In the genomic region with DNA sequence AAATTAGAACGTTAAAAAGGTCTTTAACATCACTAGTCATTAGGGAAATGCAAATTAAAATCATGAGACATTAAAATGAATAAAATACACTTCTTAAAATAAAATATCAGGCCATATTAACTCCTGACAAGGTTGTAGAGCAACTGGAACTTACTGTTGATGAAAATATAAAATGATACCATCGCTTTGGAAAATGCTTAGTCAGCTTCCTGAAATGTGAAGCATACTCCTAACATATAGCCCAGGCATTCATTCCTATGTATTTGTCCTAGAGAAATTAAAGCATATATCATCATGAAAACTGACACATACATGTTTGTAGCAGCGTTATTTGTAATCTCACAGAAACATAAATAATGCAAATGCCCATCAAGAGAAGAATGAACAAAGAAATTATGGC, we compare ENCODE assay signal across 18 cellular contexts.
DNase-seq lines count a peak whose midpoint lies in the region; ATAC-seq, FAIRE-seq and TF ChIP-seq lines count a peak whose summit lies in the region.
"Had no signal": no experiment of that assay in that cellular context is flagged by ENCODE, and none has a peak within 500 bp of the region (broad histone marks: within the 10 kb centered on the region; RNA-seq: fewer than 3 reads in every experiment).

No MANE protein-coding gene starts in this region.

- ATAC-seq in A549 (no peak), K562 (no peak), GM19328 (IDR thresholded peaks at IDR 0.05; ENCODE audit: unreplicated experiment) (no peak)
- ATAC-seq: CD8-positive, alpha-beta T cell had no signal

- no peak overlapping the region for H3K4me2 ChIP-seq in A549
- H3K4me2 ChIP-seq in K562 (ENCODE audit: insufficient read depth, low read length): no peak overlapping the region
- H3K4me2 ChIP-seq in Karpas-422 (ENCODE audit: low read depth, low read length, poor library complexity, severe bottlenecking): no peak overlapping the region
- H3K4me2 ChIP-seq: BLaER1 treated with 17β-estradiol and CSF1 and Interleukin-3, amounts not matched to agents 10 nM and 100 nM had no signal

- H3K4me3 ChIP-seq in A549 (no peak overlapping the region), K562 (no peak overlapping the region), Karpas-422 (ENCODE audit: low read length) (no peak overlapping the region), adrenal gland (no peak overlapping the region)
- H3K4me3 ChIP-seq: BLaER1 treated with 17β-estradiol and CSF1 and Interleukin-3, amounts not matched to agents 10 nM and 100 nM had no signal

- in situ Hi-C loops in K562 (cut with MboI): no loop called here

- no peaks in the 10 kb centered on the region for H3K9me3 ChIP-seq in A549
- peaks cover 2% of the 10 kb centered on the region; the same call in 1 of the 2 replicates for H3K9me3 ChIP-seq in K562 (replicated peaks; ENCODE audit: control insufficient read depth, insufficient read depth, low read depth, low read length)
- H3K9me3 ChIP-seq in Karpas-422 (ENCODE audit: low read length): peaks cover 23% of the 10 kb centered on the region
- no peaks in the 10 kb centered on the region for H3K9me3 ChIP-seq in adrenal gland (replicated peaks in 1 of 3)
- H3K9me3 ChIP-seq: Caco-2 had no signal

- peaks cover 3% of the 10 kb centered on the region; the same call in 1 of the 3 replicates for H3K4me1 ChIP-seq in A549
- no peaks in the 10 kb centered on the region for H3K4me1 ChIP-seq in K562 (replicated peaks in 1 of 2; ENCODE audit: control insufficient read depth in 2 of 2, insufficient read depth in 2 of 2, low read length in 2 of 2)
- no peaks in the 10 kb centered on the region for H3K4me1 ChIP-seq in Karpas-422 (ENCODE audit: low read length)
- no peaks in the 10 kb centered on the region for H3K4me1 ChIP-seq in adrenal gland (replicated peaks in 1 of 2)
- H3K4me1 ChIP-seq: BLaER1 treated with 17β-estradiol and CSF1 and Interleukin-3, amounts not matched to agents 10 nM and 100 nM; Caco-2 had no signal

- H3K9me1 ChIP-seq in K562 (ENCODE audit: control insufficient read depth, insufficient read depth, low read length): no peaks in the 10 kb centered on the region

- H3K79me2 ChIP-seq in K562 (ENCODE audit: control insufficient read depth, insufficient read depth, low read length) (no peaks in the 10 kb centered on the region), Karpas-422 (ENCODE audit: low read length) (no peaks in the 10 kb centered on the region)

- no peak for FAIRE-seq in A549 (lab: Jason Lieb, UNC)
- peak; percentile 81 for FAIRE-seq in D721Med (lab: Jason Lieb, UNC)
- no peak for FAIRE-seq in K562 (lab: Jason Lieb, UNC)
- FAIRE-seq: A204.1, G401.6, GM12891 had no signal

- TF ChIP-seq EP300 in A549 (IDR thresholded peaks at IDR 0.05) (no peak), K562 (IDR thresholded peaks at IDR 0.05; ENCODE audit: low read length) (no peak)

- H2AFZ ChIP-seq in K562 (ENCODE audit: low read depth, low read length): no peak overlapping the region
- H2AFZ ChIP-seq in Karpas-422 (ENCODE audit: low read length): no peak overlapping the region

- TF ChIP-seq POLR2A in A549 (IDR thresholded peaks at IDR 0.05; ENCODE audit: low read length) (no peak), K562 (conservative IDR thresholded peaks at IDR 0.05) (no peak), adrenal gland (IDR thresholded peaks at IDR 0.05) (no peak)

- POLR2A ChIA-PET in A549 (lab: Yijun Ruan, JAX) (no interaction called here), K562 (lab: Yijun Ruan, JAX) (no interaction called here)

- no peaks in the 10 kb centered on the region for H3K9me2 ChIP-seq in Karpas-422 (replicated peaks; ENCODE audit: insufficient read depth, low read length)

- H3K36me3 ChIP-seq in K562 (ENCODE audit: control insufficient read depth, insufficient read depth, low read length): no peaks in the 10 kb centered on the region
- no peaks in the 10 kb centered on the region for H3K36me3 ChIP-seq in Karpas-422 (ENCODE audit: insufficient read depth, low read length)
- H3K36me3 ChIP-seq in adrenal gland (replicated peaks in 1 of 2): no peaks in the 10 kb centered on the region
- H3K36me3 ChIP-seq: BLaER1 treated with 17β-estradiol and CSF1 and Interleukin-3, amounts not matched to agents 10 nM and 100 nM had no signal

- intact Hi-C loops in K562 (cut with micrococcal nuclease) (no loop called here), adrenal gland (cut with DNase I) (no loop called here)

- H3K27me3 ChIP-seq in K562 (ENCODE audit: control insufficient read depth in 2 of 2, insufficient read depth in 2 of 2, low read length in 2 of 2): no peaks in the 10 kb centered on the region
- no peaks in the 10 kb centered on the region for H3K27me3 ChIP-seq in Karpas-422 (ENCODE audit: low read length)
- no peaks in the 10 kb centered on the region for H3K27me3 ChIP-seq in adrenal gland
- H3K27me3 ChIP-seq: BLaER1 treated with 17β-estradiol and CSF1 and Interleukin-3, amounts not matched to agents 10 nM and 100 nM had no signal

- no peaks in the 10 kb centered on the region for H4K20me1 ChIP-seq in K562 (replicated peaks; ENCODE audit: control insufficient read depth, insufficient read depth, low read length)
- no peaks in the 10 kb centered on the region for H4K20me1 ChIP-seq in Karpas-422 (ENCODE audit: insufficient read depth, low read depth, low read length)
- H4K20me1 ChIP-seq: BLaER1 treated with 17β-estradiol and CSF1 and Interleukin-3, amounts not matched to agents 10 nM and 100 nM had no signal

- CTCF ChIA-PET in A549 (lab: Yijun Ruan, JAX): no interaction called here
- CTCF ChIA-PET in K562 (lab: Yijun Ruan, JAX; ENCODE audit: low intra/inter-chr PET ratio): no interaction called here

- H3K9ac ChIP-seq in K562 (ENCODE audit: insufficient read depth in 1 of 2, low read depth in 2 of 2, low read length in 2 of 2) (no peak overlapping the region), Karpas-422 (ENCODE audit: low read length) (no peak overlapping the region)
- H3K9ac ChIP-seq: BLaER1 treated with 17β-estradiol and CSF1 and Interleukin-3, amounts not matched to agents 10 nM and 100 nM had no signal

- no TSS peak for BruUV-seq in K562 (replicated peaks; lab: Mats Ljungman, UMichigan)

- DNase-seq in A549 (ENCODE audit: low read depth in 1 of 2, low spot score in 1 of 2) (no peak), D721Med (ENCODE audit: insufficient read length, low spot score) (no peak), K562 (ENCODE audit: extremely low read depth in 1 of 4, low spot score in 3 of 4) (no peak), Karpas-422 (no peak), adrenal gland (no peak)
- DNase-seq: 8988T; AML-193; Caco-2; CD4-positive, alpha-beta T cell; CD8-positive, alpha-beta T cell; DMS79 treated with DMSO at 0.1 percent for 48 hours; GF-D8 had no signal

- 30% methylated on average over 3 of the region's 3 CpGs for whole genome bisulfite sequencing in A549 (ENCODE audit: missing lambda C conversion rate)
- WGBS in K562 (ENCODE audit: insufficient coverage, low coverage, missing lambda C conversion rate): 0% methylated on average over 3 of the region's 3 CpGs
- WGBS in adrenal gland, 4 donors: 78 to 83% (median 82%) methylated on average over 3 of the region's 3 CpGs

- TF ChIP-seq RAD21 in A549 (conservative IDR thresholded peaks at IDR 0.05 in 1 of 2, IDR thresholded peaks at IDR 0.05 in 1 of 2) (no peak), K562 (CRISPR knock-in tag; conservative IDR thresholded peaks at IDR 0.05 in 1 of 2, IDR thresholded peaks at IDR 0.05 in 1 of 2) (no peak)

- H3K27ac ChIP-seq in A549: no peak overlapping the region
- H3K27ac ChIP-seq in K562 (ENCODE audit: extremely low read depth, low read depth, low read length): no peak overlapping the region
- no peak overlapping the region for H3K27ac ChIP-seq in Karpas-422 (ENCODE audit: low read length)
- H3K27ac ChIP-seq in adrenal gland: no peak overlapping the region
- H3K27ac ChIP-seq: BLaER1 treated with 17β-estradiol and CSF1 and Interleukin-3, amounts not matched to agents 10 nM and 100 nM; C4-2B had no signal

- TF ChIP-seq CTCF in A549 (IDR thresholded peaks at IDR 0.05) (no peak), D721Med (IDR thresholded peaks at IDR 0.05; ENCODE audit: insufficient read depth, missing control alignments) (no peak), K562 (IDR thresholded peaks at IDR 0.05 in 2 of 3, conservative IDR thresholded peaks at IDR 0.05 in 1 of 3; ENCODE audit: insufficient read depth in 2 of 3, low read depth in 1 of 3, low read length in 3 of 3) (no peak), adrenal gland (IDR thresholded peaks at IDR 0.05) (no peak)

TF ChIP-seq in A549, 52 proteins besides CTCF, POLR2A, EP300 and RAD21:
- TF ChIP-seq RCOR1 (IDR thresholded peaks at IDR 0.05; ENCODE audit: low read depth, low read length) (no peak), MAFK (IDR thresholded peaks at IDR 0.05; ENCODE audit: partially characterized antibody) (peak; percentile 88)

TF ChIP-seq in K562, 482 proteins besides CTCF, POLR2A, EP300 and RAD21 (continues in another document):
- TF ChIP-seq MAFF (IDR thresholded peaks at IDR 0.05; ENCODE audit: low read length): peak; percentile 76
- no peak for TF ChIP-seq THAP12 (CRISPR knock-in tag; IDR thresholded peaks at IDR 0.05)
- TF ChIP-seq, protein P1, sequence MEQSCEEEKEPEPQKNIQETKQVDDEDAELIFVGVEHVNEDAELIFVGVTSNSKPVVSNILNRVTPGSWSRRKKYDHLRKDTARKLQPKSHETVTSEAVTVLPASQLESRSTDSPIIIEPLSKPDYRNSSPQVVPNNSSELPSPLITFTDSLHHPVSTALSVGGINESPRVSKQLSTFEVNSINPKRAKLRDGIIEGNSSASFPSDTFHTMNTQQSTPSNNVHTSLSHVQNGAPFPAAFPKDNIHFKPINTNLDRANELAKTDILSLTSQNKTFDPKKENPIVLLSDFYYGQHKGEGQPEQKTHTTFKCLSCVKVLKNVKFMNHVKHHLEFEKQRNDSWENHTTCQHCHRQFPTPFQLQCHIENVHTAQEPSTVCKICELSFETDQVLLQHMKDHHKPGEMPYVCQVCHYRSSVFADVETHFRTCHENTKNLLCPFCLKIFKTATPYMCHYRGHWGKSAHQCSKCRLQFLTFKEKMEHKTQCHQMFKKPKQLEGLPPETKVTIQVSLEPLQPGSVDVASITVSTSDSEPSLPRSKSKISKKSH (CRISPR knock-in tag; IDR thresholded peaks at IDR 0.05): no peak

Comparison
In these comparisons a context has a peak if more than half of its experiments do, and no peak if none do; other contexts are left out.
1. Of the 35 proteins assayed by ChIP-seq in both K562 and A549: peak only in K562: none; only in A549: none; in both: MAFK; in neither: 34.